Comparison of ENCODE assay signal across 1 cellular context in genomic region chr6:2634151-2634964, GRCh38.
TF ChIP-seq lines count a peak whose summit lies in the region.

No MANE protein-coding gene starts in this region.

TF ChIP-seq in SK-N-SH, 30 proteins besides CTCF, POLR2A, EP300 and RAD21 (continued from another document):
- TF ChIP-seq POLR2AphosphoS5 (IDR thresholded peaks at IDR 0.05; ENCODE audit: low read depth, low read length) = no peak
- TF ChIP-seq CHD2 (IDR thresholded peaks at IDR 0.05; ENCODE audit: low read length, partially characterized antibody) = no peak
- TF ChIP-seq MAX (IDR thresholded peaks at IDR 0.05; ENCODE audit: low read depth) = peak; percentile 85
TF ChIP-seq in SK-N-SH: peak in this region for 4.
